Comparison of ENCODE assay signal across 8 cellular contexts in the genomic region with DNA sequence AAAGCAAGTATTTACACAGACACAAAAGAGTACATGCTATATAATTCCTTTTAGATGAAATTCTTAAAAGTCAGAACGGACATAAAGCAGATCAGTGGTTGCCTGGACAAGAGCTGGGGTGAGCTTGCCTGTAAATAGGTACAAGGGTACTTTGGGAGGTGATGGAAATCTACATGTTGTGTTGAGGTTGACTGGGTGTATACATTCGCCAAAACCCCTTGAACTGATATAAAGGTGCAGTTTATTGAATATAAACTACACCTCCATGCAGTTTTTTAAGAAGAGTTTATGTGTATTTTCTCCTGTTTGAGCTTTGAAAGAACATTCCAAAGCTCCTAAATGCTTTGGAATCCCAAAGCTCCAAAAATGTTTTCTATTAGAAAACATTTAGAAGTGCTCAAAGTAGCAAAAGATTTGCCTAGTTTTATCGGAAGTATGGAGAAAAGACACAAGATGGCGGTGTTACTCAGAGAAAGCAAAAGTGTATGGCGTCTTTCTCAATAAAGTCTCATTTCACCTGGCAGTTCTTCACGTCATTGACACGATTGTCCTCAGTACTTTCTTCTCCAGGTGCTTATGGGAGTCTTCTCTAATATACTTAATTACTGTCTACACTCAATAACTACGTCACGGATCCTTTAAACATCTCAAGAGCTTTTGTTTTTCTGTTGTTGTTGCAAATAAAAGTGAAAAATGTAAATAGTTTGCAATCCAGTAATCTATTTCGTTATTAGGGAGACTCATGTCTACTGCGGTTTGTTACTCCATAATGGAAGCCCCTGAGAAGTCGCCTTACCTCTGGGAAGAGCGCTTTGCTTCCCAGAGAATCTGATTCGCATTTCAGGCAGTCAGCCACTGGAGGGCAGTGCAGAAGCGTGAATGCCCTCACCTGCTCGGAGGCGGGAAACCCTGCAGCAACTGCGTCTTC. TPM values are rescaled to one million over a fixed set of nuclear protein-coding genes. Genes with fewer than 3 reads are reported as not detected.
DNase-seq lines count a peak whose midpoint lies in the region; ATAC-seq and TF ChIP-seq lines count a peak whose summit lies in the region.

No MANE protein-coding gene starts in this region.

- ATAC-seq in HG02571 (IDR thresholded peaks at IDR 0.05; ENCODE audit: unreplicated experiment) = peak; percentile 95

- TF ChIP-seq CTCF in right atrium auricular region (IDR thresholded peaks at IDR 0.05) = peak; percentile 67 to 83

- no peaks in the 10 kb centered on the region for H3K9me3 ChIP-seq in right atrium auricular region

- no peaks in the 10 kb centered on the region for H3K4me1 ChIP-seq in right atrium auricular region

- DNase-seq in GM04504 (ENCODE audit: low read depth) (peak; percentile 50), NCI-H1105 (lab: John Stamatoyannopoulos, UW) (peak; percentile 89), SW 1271 (lab: John Stamatoyannopoulos, UW) (peak; percentile 64 to 78), amygdala (lab: John Stamatoyannopoulos, UW) (peak in 55 of 56 donors; percentile 4 to 81 (median 43)), right atrium auricular region (ENCODE audit: low spot score) (peak; percentile 86), retina (peak; percentile 88), 8988T (no peak)

- H3K4me3 ChIP-seq in right atrium auricular region = peak overlapping the region in 1 of 2 donors; percentile 20

- no peaks in the 10 kb centered on the region for H3K36me3 ChIP-seq in right atrium auricular region

- H3K27ac ChIP-seq in right atrium auricular region = no peak overlapping the region

- H3K27me3 ChIP-seq in right atrium auricular region = no peaks in the 10 kb centered on the region

RNA-seq across cellular contexts. Expression of a gene that starts 14.7 kb away (rescaled TPM):
- total RNA-seq in right atrium auricular region = 100 to 1,000 TPM; 219 to 307 TPM
